1 cellular context compared by ENCODE assay signal in genomic region chr11:58647866-58648265, GRCh38.
TF ChIP-seq lines count a peak whose summit lies in the region.

No MANE protein-coding gene starts in this region.

TF ChIP-seq in GM12878, 131 proteins besides CTCF, POLR2A, EP300 and RAD21 (continued from another document):
- TF ChIP-seq PKNOX1 (IDR thresholded peaks at IDR 0.05) (no peak), HDAC6 (IDR thresholded peaks at IDR 0.05; ENCODE audit: unreplicated experiment) (no peak), ZNF384 (IDR thresholded peaks at IDR 0.05; ENCODE audit: borderline replicate concordance, low read depth, low read length) (no peak), STAT1 (conservative IDR thresholded peaks at IDR 0.05) (no peak), SPI1 (IDR thresholded peaks at IDR 0.05; ENCODE audit: borderline replicate concordance, insufficient read depth, low read depth, low read length) (no peak), SREBF1 (IDR thresholded peaks at IDR 0.05; ENCODE audit: low read length) (no peak), ASH2L (IDR thresholded peaks at IDR 0.05; ENCODE audit: borderline replicate concordance, low read depth) (no peak), JUND (IDR thresholded peaks at IDR 0.05; ENCODE audit: low read depth, low read length) (no peak), EGR1 (IDR thresholded peaks at IDR 0.05; ENCODE audit: borderline replicate concordance in 1 of 2, low read depth in 2 of 2, low read length in 2 of 2) (no peak), TCF12 (IDR thresholded peaks at IDR 0.05; ENCODE audit: low read depth, low read length) (no peak), ATF7 (IDR thresholded peaks at IDR 0.05; ENCODE audit: low read depth) (no peak), PML (IDR thresholded peaks at IDR 0.05; ENCODE audit: low read length) (no peak), NBN (IDR thresholded peaks at IDR 0.05) (no peak), ZBTB4 (CRISPR knock-in tag; IDR thresholded peaks at IDR 0.05) (no peak)
TF ChIP-seq in GM12878: peak in this region for 0.
